ENCODE assay signal across 20 cellular contexts in genomic region chr17:50703162-50703561, GRCh38. TPM values are rescaled to one million over a fixed set of nuclear protein-coding genes. Genes with fewer than 3 reads are reported as not detected.
DNase-seq lines count a peak whose midpoint lies in the region; ATAC-seq, FAIRE-seq and TF ChIP-seq lines count a peak whose summit lies in the region.
"Had no signal": no experiment of that assay in that cellular context is flagged by ENCODE, and none has a peak within 500 bp of the region (broad histone marks: within the 10 kb centered on the region; RNA-seq: fewer than 3 reads in every experiment).

No MANE protein-coding gene starts in this region.

- H3K9me3 Mint-ChIP-seq in T-cell = no peaks in the 10 kb centered on the region
- H3K9me3 Mint-ChIP-seq in naive thymus-derived CD4-positive, alpha-beta T cell = no peaks in the 10 kb centered on the region

- no peak overlapping the region for H3K4me3 ChIP-seq in A549
- no peak overlapping the region for H3K4me3 ChIP-seq in BLaER1 treated with 17β-estradiol and CSF1 and Interleukin-3, amounts not matched to agents 10 nM and 100 nM
- H3K4me3 ChIP-seq in naive thymus-derived CD4-positive, alpha-beta T cell (ENCODE audit: low read length) = no peak overlapping the region
- H3K4me3 ChIP-seq in heart left ventricle = no peak overlapping the region
- no peak overlapping the region for H3K4me3 ChIP-seq in tibial nerve
- H3K4me3 ChIP-seq: esophagus squamous epithelium, gastroesophageal sphincter, transverse colon had no signal

- no peaks in the 10 kb centered on the region for H3K27me3 Mint-ChIP-seq in T-cell
- no peaks in the 10 kb centered on the region for H3K27me3 Mint-ChIP-seq in naive thymus-derived CD4-positive, alpha-beta T cell

- H3K4me1 ChIP-seq in A549 (peaks cover 66% of the 10 kb centered on the region), heart left ventricle (peaks cover 0 to 53% (median 25%) of the 10 kb centered on the region in 12 donors), tibial nerve (peaks cover 0 to 50% (median 8%) of the 10 kb centered on the region in 4 donors)
- peaks cover 13 to 51% (median 30%) of the 10 kb centered on the region in 10 experiments for H3K4me1 ChIP-seq in BLaER1 treated with 17β-estradiol and CSF1 and Interleukin-3, amounts not matched to agents 10 nM and 100 nM
- peaks cover 1 to 8% of the 10 kb centered on the region in 2 donors for H3K4me1 ChIP-seq in naive thymus-derived CD4-positive, alpha-beta T cell (ENCODE audit: control insufficient read depth in 2 of 2, insufficient read depth in 2 of 2, low read length in 2 of 2)

- CTCF ChIA-PET in A549 (lab: Yijun Ruan, JAX) (interaction anchor here (4.2 to 52.6 kb wide), 4 partner anchors 7 to 156 kb away, joined by 68 to 2097 read pairs (median 768); partner anchors contain the start of genes ABCC3 and SPATA20), T-cell (lab: Charles Lee) (no interaction called here)
- CTCF ChIA-PET in naive thymus-derived CD4-positive, alpha-beta T cell (lab: Charles Lee) = no interaction called here

- H3K36me3 ChIP-seq in BLaER1 treated with 17β-estradiol and CSF1 and Interleukin-3, amounts not matched to agents 10 nM and 100 nM = peaks cover 40 to 80% (median 74%) of the 10 kb centered on the region in 11 experiments
- peaks cover 6 to 37% (median 7%) of the 10 kb centered on the region in 3 experiments for H3K36me3 ChIP-seq in naive thymus-derived CD4-positive, alpha-beta T cell (ENCODE audit: control insufficient read depth in 2 of 3, insufficient read depth in 3 of 3, low read length in 3 of 3)
- peaks cover 0 to 61% (median 41%) of the 10 kb centered on the region in 9 donors for H3K36me3 ChIP-seq in heart left ventricle
- peaks cover 0 to 46% (median 2%) of the 10 kb centered on the region in 3 donors for H3K36me3 ChIP-seq in tibial nerve

- peak overlapping the region; percentile 24; the same call in 2 of the 3 replicates for H3K4me2 ChIP-seq in A549
- H3K4me2 ChIP-seq in BLaER1 treated with 17β-estradiol and CSF1 and Interleukin-3, amounts not matched to agents 10 nM and 100 nM = peak overlapping the region in 6 of 11 experiments; percentile 1 to 93 (median 40); a peak in 6 of 22 replicates

- H3K9me3 ChIP-seq in A549 (no peaks in the 10 kb centered on the region), heart left ventricle (no peaks in the 10 kb centered on the region), tibial nerve (no peaks in the 10 kb centered on the region)
- H3K9me3 ChIP-seq in BLaER1 treated with 17β-estradiol and CSF1 and Interleukin-3, amounts not matched to agents 10 nM and 100 nM (replicated peaks in 1 of 11) = no peaks in the 10 kb centered on the region
- H3K9me3 ChIP-seq in naive thymus-derived CD4-positive, alpha-beta T cell (ENCODE audit: control insufficient read depth in 2 of 3, low read length in 3 of 3) = no peaks in the 10 kb centered on the region
- H3K9me3 ChIP-seq: esophagus squamous epithelium, gastroesophageal sphincter, transverse colon had no signal

- TF ChIP-seq POLR2A in A549 (IDR thresholded peaks at IDR 0.05; ENCODE audit: low read length) (no peak), heart left ventricle (IDR thresholded peaks at IDR 0.05) (no peak), tibial nerve (IDR thresholded peaks at IDR 0.05) (no peak)

- H4K20me1 ChIP-seq in BLaER1 treated with 17β-estradiol and CSF1 and Interleukin-3, amounts not matched to agents 10 nM and 100 nM = peaks cover 39 to 79% (median 62%) of the 10 kb centered on the region in 11 experiments; a peak in 21 of 22 replicates

- peak overlapping the region in 5 of 11 experiments; percentile 3 to 60 (median 14); a peak in 4 of 22 replicates for H3K9ac ChIP-seq in BLaER1 treated with 17β-estradiol and CSF1 and Interleukin-3, amounts not matched to agents 10 nM and 100 nM

- intact Hi-C loops in naive thymus-derived CD4-positive, alpha-beta T cell (cut with micrococcal nuclease) = loop anchor here (2.0 to 10.0 kb wide), 4 partner anchors 72 to 558 kb away; partner anchors contain the start of genes LRRC59 (in 1 of the 2) and NME1 (in 1 of the 2)
- intact Hi-C loops in heart left ventricle (cut with DNase I) = loop anchor here in 1 of 10 donors (10.0 kb wide), 1 partner anchor 142 kb away; no protein-coding TSS in a partner anchor

- H3K4me1 Mint-ChIP-seq in T-cell = peaks cover 55 to 58% (median 58%) of the 10 kb centered on the region in 3 donors
- peaks cover 16 to 65% (median 44%) of the 10 kb centered on the region in 7 donors for H3K4me1 Mint-ChIP-seq in naive thymus-derived CD4-positive, alpha-beta T cell

- H3K27ac ChIP-seq in A549 = peak overlapping the region in 1 of 2 experiments; percentile 31; a peak in 1 of 6 replicates
- no peak overlapping the region for H3K27ac ChIP-seq in BLaER1 treated with 17β-estradiol and CSF1 and Interleukin-3, amounts not matched to agents 10 nM and 100 nM
- peak overlapping the region; percentile 8 for H3K27ac ChIP-seq in naive thymus-derived CD4-positive, alpha-beta T cell (ENCODE audit: low read depth, low read length)
- H3K27ac ChIP-seq in heart left ventricle = no peak overlapping the region
- H3K27ac ChIP-seq in tibial nerve = no peak overlapping the region
- H3K27ac ChIP-seq: transverse colon had no signal

- H3K36me3 Mint-ChIP-seq in T-cell = peaks cover 30% of the 10 kb centered on the region
- H3K36me3 Mint-ChIP-seq in naive thymus-derived CD4-positive, alpha-beta T cell = peaks cover 0 to 27% (median 19%) of the 10 kb centered on the region in 5 donors

- no peak overlapping the region for H3K4me3 Mint-ChIP-seq in T-cell
- peak overlapping the region in 3 of 10 donors; percentile 14 to 66 (median 14) for H3K4me3 Mint-ChIP-seq in naive thymus-derived CD4-positive, alpha-beta T cell

- no peak for TF ChIP-seq RAD21 in A549 (conservative IDR thresholded peaks at IDR 0.05 in 1 of 2, IDR thresholded peaks at IDR 0.05 in 1 of 2)

- H3K27me3 ChIP-seq in BLaER1 treated with 17β-estradiol and CSF1 and Interleukin-3, amounts not matched to agents 10 nM and 100 nM = no peaks in the 10 kb centered on the region
- no peaks in the 10 kb centered on the region for H3K27me3 ChIP-seq in naive thymus-derived CD4-positive, alpha-beta T cell (ENCODE audit: control insufficient read depth in 2 of 2, insufficient read depth in 2 of 2, low read length in 2 of 2)
- H3K27me3 ChIP-seq in heart left ventricle (no peaks in the 10 kb centered on the region), tibial nerve (no peaks in the 10 kb centered on the region)
- H3K27me3 ChIP-seq: esophagus squamous epithelium, gastroesophageal sphincter, transverse colon had no signal

- 82% methylated on average over 3 of the region's 3 CpGs for WGBS in A549 (ENCODE audit: missing lambda C conversion rate)
- 88 to 95% (median 92%) methylated on average over 3 of the region's 3 CpGs for WGBS in heart left ventricle, 4 donors
- 89 to 93% methylated on average over 3 of the region's 3 CpGs for WGBS in tibial nerve, 2 donors

- TF ChIP-seq EP300 in A549 (IDR thresholded peaks at IDR 0.05) (no peak), tibial nerve (IDR thresholded peaks at IDR 0.05) (no peak)

- peak overlapping the region; percentile 5 to 9 for H3K27ac Mint-ChIP-seq in T-cell
- peak overlapping the region in 6 of 9 donors; percentile 15 to 64 (median 44) for H3K27ac Mint-ChIP-seq in naive thymus-derived CD4-positive, alpha-beta T cell

- ATAC-seq in A549 (no peak), T-cell (replicated peaks in 1 of 4) (no peak), heart left ventricle (no peak), GM21381 (IDR thresholded peaks at IDR 0.05; ENCODE audit: unreplicated experiment) (no peak)
- ATAC-seq in naive thymus-derived CD4-positive, alpha-beta T cell = no peak
- ATAC-seq: gastroesophageal sphincter; stimulated activated naive CD8-positive, alpha-beta T cell treated with anti-CD3 and anti-CD28 coated beads, Interleukin-15, Interleukin-2, amounts not matched to agents 100 U/mL and 50 U/mL, for 24 hours had no signal

- POLR2A ChIA-PET in A549 (lab: Yijun Ruan, JAX) (interaction anchor here (1.1 kb wide), 1 partner anchor 16 kb away, joined by 3 read pairs; the partner anchor contains the start of gene LUC7L3), T-cell (lab: Charles Lee) (no interaction called here)
- POLR2A ChIA-PET in naive thymus-derived CD4-positive, alpha-beta T cell (lab: Charles Lee) = interaction anchor here (1.5 kb wide), 1 partner anchor 15 kb away, joined by 8 read pairs; the partner anchor contains the start of gene LUC7L3

- DNase-seq in A549 (ENCODE audit: low read depth in 1 of 2, low spot score in 1 of 2) (no peak), T-cell (no peak), heart left ventricle (no peak), tibial nerve (ENCODE audit: low spot score in 2 of 2) (no peak)
- no peak for DNase-seq in naive thymus-derived CD4-positive, alpha-beta T cell
- DNase-seq: activated CD4-positive, alpha-beta T cell treated with anti-CD3 and anti-CD28 coated beads for 1 hour; activated naive CD4-positive, alpha-beta T cell; effector CD8-positive, alpha-beta T cell; esophagus squamous epithelium; mesendoderm; NCI-H1417 treated with DMSO at 0.1 percent for 48 hours; NCI-H2107; NCI-H510A; NK-92 treated with Interleukin-12 subunit alpha and Interleukin-12 subunit beta, amount 100 ng/mL, for 24 hours; stimulated activated CD4-positive, alpha-beta T cell treated with anti-CD3 and anti-CD28 coated beads, Interleukin-1b, Interleukin-23, amount 100 ng/mL, for 48 hours; stimulated activated naive CD8-positive, alpha-beta T cell treated with anti-CD3 and anti-CD28 coated beads, Interleukin-15, Interleukin-2, amounts not matched to agents 100 U/mL and 50 U/mL, for 24 hours; transverse colon had no signal

- TF ChIP-seq CTCF in A549 (IDR thresholded peaks at IDR 0.05) (no peak), heart left ventricle (IDR thresholded peaks at IDR 0.05) (no peak), tibial nerve (IDR thresholded peaks at IDR 0.05) (no peak)

- FAIRE-seq in A549 (lab: Jason Lieb, UNC) = no peak

RNA-seq across cellular contexts. Expression of gene ANKRD40, which starts 4.6 kb away (rescaled TPM):
- 68.5 and 84.3 TPM in 2 replicates for polyA plus RNA-seq in A549 (2011; rRNA removed)
- polyA plus RNA-seq in A549 (2012; cell fraction: cytosol; rRNA removed) = 31.1 and 36.1 TPM in 2 replicates
- polyA plus RNA-seq in A549 (2012; cell fraction: nucleus; rRNA removed) = 20.0 and 27.7 TPM in 2 replicates
- polyA plus RNA-seq in A549 (2017; fragmentation: RNase III; extraction: RNeasy Plus Mini Kit Qiagen cat#74134 plus additional on column Dnase treatment) = 44.2 to 55.2 TPM (median 50.1 TPM) in 3 replicates
- polyA minus RNA-seq in A549 (2011; rRNA and poly(A)+ RNA removed) = 31.0 and 37.0 TPM in 2 replicates
- 10 to 100 TPM; 30.3 to 37.6 (median 34.5) TPM for total RNA-seq in T-cell
- 10 to 100 TPM; 27.4 to 37.2 (median 33.4) TPM for total RNA-seq in naive thymus-derived CD4-positive, alpha-beta T cell
- polyA plus RNA-seq in naive thymus-derived CD4-positive, alpha-beta T cell = 1 to 10 TPM; 3.6 to 5.7 TPM
- 10 to 100 TPM; 38.8 to 55.4 (median 47.2) TPM for total RNA-seq in heart left ventricle
- 10 to 100 TPM; 22.2 to 48.2 TPM for polyA plus RNA-seq in heart left ventricle
- 10 to 100 TPM; 48.0 to 80.6 (median 55.0) TPM for total RNA-seq in tibial nerve

RNA-seq across cellular contexts. Expression of gene LUC7L3, which starts 16.2 kb away (rescaled TPM):
- polyA plus RNA-seq in A549 (2011; rRNA removed) = 117 and 209 TPM in 2 replicates
- 49.5 and 58.7 TPM in 2 replicates for polyA plus RNA-seq in A549 (2012; cell fraction: cytosol; rRNA removed)
- 125 and 135 TPM in 2 replicates for polyA plus RNA-seq in A549 (2012; cell fraction: nucleus; rRNA removed)
- 165 to 211 TPM (median 207 TPM) in 3 replicates for polyA plus RNA-seq in A549 (2017; fragmentation: RNase III; extraction: RNeasy Plus Mini Kit Qiagen cat#74134 plus additional on column Dnase treatment)
- polyA minus RNA-seq in A549 (2011; rRNA and poly(A)+ RNA removed) = 15.6 and 16.2 TPM in 2 replicates
- 100 to 1,000 TPM; 126 to 273 (median 232) TPM for total RNA-seq in T-cell
- 100 to 1,000 TPM; 131 to 331 (median 149) TPM for total RNA-seq in naive thymus-derived CD4-positive, alpha-beta T cell
- 10 to 100 TPM; 41.8 to 65.3 TPM for polyA plus RNA-seq in naive thymus-derived CD4-positive, alpha-beta T cell
- total RNA-seq in heart left ventricle = 10 to 100 TPM; 16.5 to 55.5 (median 52.1) TPM
- 10 to 100 TPM; 33.4 to 89.0 TPM for polyA plus RNA-seq in heart left ventricle
- total RNA-seq in tibial nerve = 100 to 1,000 TPM in 3 of 4 donors, 10 to 100 TPM in 1; 80.8 to 114 (median 105) TPM

Comparison
In these comparisons a context has a peak if more than half of its experiments do, and no peak if none do; other contexts are left out.
1. POLR2A ChIA-PET loops: an anchor here in A549 (1.1 kb wide) and naive thymus-derived CD4-positive, alpha-beta T cell (1.5 kb wide); none called in T-cell.